8 cellular contexts compared by ENCODE assay signal in the genomic region with DNA sequence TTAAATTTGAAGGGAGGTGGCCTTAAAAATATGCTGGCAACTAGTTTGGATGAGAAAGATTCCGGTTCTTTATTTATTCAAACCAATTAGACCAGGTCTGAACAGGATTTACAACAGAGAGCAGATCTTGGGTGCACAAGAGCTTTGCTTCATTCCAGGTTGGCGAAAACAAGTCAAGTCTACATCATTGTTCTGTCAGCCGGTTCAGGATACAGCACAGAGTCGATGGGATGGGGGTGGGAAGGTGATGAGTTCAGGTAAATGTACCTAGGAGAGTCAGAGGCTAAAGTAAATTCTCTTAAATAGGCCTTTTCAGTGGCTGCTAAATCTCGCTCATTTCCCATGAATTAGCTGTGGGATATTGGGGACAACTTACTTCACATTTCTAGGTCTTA. TPM values are rescaled to one million over a fixed set of nuclear protein-coding genes. Genes with fewer than 3 reads are reported as not detected.
DNase-seq lines count a peak whose midpoint lies in the region; ATAC-seq, FAIRE-seq and TF ChIP-seq lines count a peak whose summit lies in the region.

No MANE protein-coding gene starts in this region.

- H3K36me3 Mint-ChIP-seq in HFFc6 (ENCODE audit: low read depth) = no peaks in the 10 kb centered on the region

- in situ Hi-C loops in GM12878 (cut with MboI) = no loop called here

- H3K4me2 ChIP-seq in GM12878 (ENCODE audit: control insufficient read depth, insufficient read depth) = peak overlapping the region; percentile 100

- H3K79me2 ChIP-seq in GM12878 (ENCODE audit: control insufficient read depth, insufficient read depth, low read length) = peaks cover 38% of the 10 kb centered on the region

- H3K4me1 ChIP-seq in GM12878 (ENCODE audit: control insufficient read depth, insufficient read depth, low read length) = peaks cover 17% of the 10 kb centered on the region
- peaks cover 21% of the 10 kb centered on the region for H3K4me1 ChIP-seq in mesodermal cell (ENCODE audit: control insufficient read depth, insufficient read depth, low read length, poor library complexity, severe bottlenecking)

- DNase-seq in HFFc6 (no peak), GM12878 (ENCODE audit: low read depth, low spot score) (no peak), omental fat pad (ENCODE audit: low spot score) (no peak), GDM1 (lab: John Stamatoyannopoulos, UW) (no peak), GM19240 (ENCODE audit: insufficient read length, low spot score) (no peak)

- CTCF ChIA-PET in GM12878 (lab: Yijun Ruan, JAX) = interaction anchor here (0.6 to 3.4 kb wide), 6 partner anchors 24 to 151 kb away, joined by 3 to 15 read pairs (median 3); no protein-coding TSS in a partner anchor

- H3K4me3 ChIP-seq in GM12878 (peak overlapping the region; percentile 66), mesodermal cell (ENCODE audit: extremely low read depth, insufficient read depth, low read length, poor library complexity, severe bottlenecking) (peak overlapping the region; percentile 72)

- peak overlapping the region; percentile 98 for H2AFZ ChIP-seq in GM12878 (ENCODE audit: control insufficient read depth, low read depth, low read length)

- no peak for FAIRE-seq in GM12878 (lab: Jason Lieb, UNC)

- peak overlapping the region; percentile 89; the same call in 1 of the 2 replicates for H3K27ac Mint-ChIP-seq in HFFc6

- peaks cover 7% of the 10 kb centered on the region; the same call in 1 of the 2 replicates for H3K27me3 Mint-ChIP-seq in HFFc6 (ENCODE audit: insufficient read depth)

- POLR2A ChIA-PET in GM12878 (lab: Charles Lee) = interaction anchor here (1.4 to 4.1 kb wide), 5 partner anchors 14 to 140 kb away, joined by 4 to 51 read pairs (median 19); no protein-coding TSS in a partner anchor

- H3K9ac ChIP-seq in GM12878 (ENCODE audit: control insufficient read depth, insufficient read depth, low read length) = peak overlapping the region; percentile 68; the same call in 1 of the 2 replicates

- peaks cover 45% of the 10 kb centered on the region for H3K4me1 Mint-ChIP-seq in HFFc6 (ENCODE audit: low read depth)

- H4K20me1 ChIP-seq in GM12878 (ENCODE audit: control insufficient read depth, insufficient read depth) = no peaks in the 10 kb centered on the region; the same call in 1 of the 2 replicates

- peak overlapping the region; percentile 97 for H3K4me3 Mint-ChIP-seq in HFFc6

- intact Hi-C loops in GM12878 (cut with micrococcal nuclease; ENCODE audit: unreplicated experiment) = loop anchor here (2.0 to 5.0 kb wide), 6 partner anchors 49 to 402 kb away; a partner anchor contains a TSS

- H3K36me3 ChIP-seq in GM12878 (ENCODE audit: control insufficient read depth in 2 of 2, insufficient read depth in 2 of 2, low read length in 1 of 2) (no peaks in the 10 kb centered on the region), mesodermal cell (ENCODE audit: control insufficient read depth, insufficient read depth, low read length) (no peaks in the 10 kb centered on the region)

- SMC1A ChIA-PET in GM12878 (lab: Charles Lee; ENCODE audit: uncharacterized antibody, unreplicated experiment) = interaction anchor here (3.7 to 4.2 kb wide), 4 partner anchors 25 to 147 kb away, joined by 19 to 55 read pairs (median 35); no protein-coding TSS in a partner anchor

- H3K27me3 ChIP-seq in GM12878 (replicated peaks in 1 of 2; ENCODE audit: control insufficient read depth in 2 of 2, insufficient read depth in 2 of 2, low read length in 1 of 2) = no peaks in the 10 kb centered on the region

- no peak for TF ChIP-seq RAD21 in GM12878 (IDR thresholded peaks at IDR 0.05; ENCODE audit: insufficient read depth, low read depth, low read length)

- H3K9me3 ChIP-seq in GM12878 (replicated peaks; ENCODE audit: control insufficient read depth, insufficient read depth, low read length) (no peaks in the 10 kb centered on the region), mesodermal cell (ENCODE audit: control insufficient read depth, low read length) (no peaks in the 10 kb centered on the region)

- H3K9me3 Mint-ChIP-seq in HFFc6 = no peaks in the 10 kb centered on the region

- 57% methylated on average over 5 of the region's 5 CpGs for WGBS in GM12878 (ENCODE audit: insufficient coverage, insufficient replicate concordance, low lambda C conversion rate, missing lambda C conversion rate)
- WGBS in mesodermal cell (ENCODE audit: insufficient coverage in 2 of 2), 2 experiments = 49 to 70% methylated on average over 2 to 3 of the region's 5 CpGs

- RAD21 ChIA-PET in GM12878 (lab: Charles Lee; ENCODE audit: unreplicated experiment) = interaction anchor here (0.8 to 4.1 kb wide), 6 partner anchors 26 to 150 kb away, joined by 3 to 55 read pairs (median 18); no protein-coding TSS in a partner anchor

- TF ChIP-seq CTCF in 22Rv1 (IDR thresholded peaks at IDR 0.05) (no peak), HFFc6 (IDR thresholded peaks at IDR 0.05) (no peak), GM12878 (IDR thresholded peaks at IDR 0.05 in 2 of 3, conservative IDR thresholded peaks at IDR 0.05 in 1 of 3; ENCODE audit: control insufficient read depth in 2 of 3, extremely low read depth in 1 of 3, insufficient read depth in 1 of 3, low read depth in 3 of 3, low read length in 3 of 3) (no peak), omental fat pad (IDR thresholded peaks at IDR 0.05) (no peak)

- no peak for ATAC-seq in GM12878
- no peak for ATAC-seq in omental fat pad (ENCODE audit: low FRiP score)
- no peak for ATAC-seq in GM21528 (IDR thresholded peaks at IDR 0.05; ENCODE audit: low FRiP score, unreplicated experiment)

- no TSS peak for BruUV-seq in GM12878 (replicated peaks; lab: Mats Ljungman, UMichigan)

- no peak for TF ChIP-seq EP300 in GM12878 (IDR thresholded peaks at IDR 0.05; ENCODE audit: borderline replicate concordance in 1 of 2, control insufficient read depth in 1 of 2, low read depth in 2 of 2, low read length in 2 of 2)

- H3K27ac ChIP-seq in 22Rv1 (peak overlapping the region; percentile 91), GM12878 (ENCODE audit: control insufficient read depth, insufficient read depth) (peak overlapping the region; percentile 58), mesodermal cell (ENCODE audit: low read depth, low read length, severe bottlenecking) (peak overlapping the region; percentile 67)

- no peak for TF ChIP-seq POLR2A in GM12878 (IDR thresholded peaks at IDR 0.05; ENCODE audit: low read depth, low read length)

TF ChIP-seq in GM12878, 131 proteins besides CTCF, POLR2A, EP300 and RAD21 (continues in another document):
- TF ChIP-seq SREBF1 (IDR thresholded peaks at IDR 0.05; ENCODE audit: low read length) (no peak), DPF2 (IDR thresholded peaks at IDR 0.05) (no peak), HDAC2 (IDR thresholded peaks at IDR 0.05) (no peak), TBL1XR1 (IDR thresholded peaks at IDR 0.05; ENCODE audit: low read depth, low read length) (no peak), STAT1 (conservative IDR thresholded peaks at IDR 0.05) (no peak), ZNF217 (IDR thresholded peaks at IDR 0.05) (no peak), CBX3 (IDR thresholded peaks at IDR 0.05; ENCODE audit: borderline replicate concordance, low read depth) (no peak), EZH2 (IDR thresholded peaks at IDR 0.05; ENCODE audit: borderline replicate concordance, control insufficient read depth, low read depth, low read length) (no peak), RFX5 (IDR thresholded peaks at IDR 0.05; ENCODE audit: low read depth, low read length) (no peak)
- TF ChIP-seq, protein P1, sequence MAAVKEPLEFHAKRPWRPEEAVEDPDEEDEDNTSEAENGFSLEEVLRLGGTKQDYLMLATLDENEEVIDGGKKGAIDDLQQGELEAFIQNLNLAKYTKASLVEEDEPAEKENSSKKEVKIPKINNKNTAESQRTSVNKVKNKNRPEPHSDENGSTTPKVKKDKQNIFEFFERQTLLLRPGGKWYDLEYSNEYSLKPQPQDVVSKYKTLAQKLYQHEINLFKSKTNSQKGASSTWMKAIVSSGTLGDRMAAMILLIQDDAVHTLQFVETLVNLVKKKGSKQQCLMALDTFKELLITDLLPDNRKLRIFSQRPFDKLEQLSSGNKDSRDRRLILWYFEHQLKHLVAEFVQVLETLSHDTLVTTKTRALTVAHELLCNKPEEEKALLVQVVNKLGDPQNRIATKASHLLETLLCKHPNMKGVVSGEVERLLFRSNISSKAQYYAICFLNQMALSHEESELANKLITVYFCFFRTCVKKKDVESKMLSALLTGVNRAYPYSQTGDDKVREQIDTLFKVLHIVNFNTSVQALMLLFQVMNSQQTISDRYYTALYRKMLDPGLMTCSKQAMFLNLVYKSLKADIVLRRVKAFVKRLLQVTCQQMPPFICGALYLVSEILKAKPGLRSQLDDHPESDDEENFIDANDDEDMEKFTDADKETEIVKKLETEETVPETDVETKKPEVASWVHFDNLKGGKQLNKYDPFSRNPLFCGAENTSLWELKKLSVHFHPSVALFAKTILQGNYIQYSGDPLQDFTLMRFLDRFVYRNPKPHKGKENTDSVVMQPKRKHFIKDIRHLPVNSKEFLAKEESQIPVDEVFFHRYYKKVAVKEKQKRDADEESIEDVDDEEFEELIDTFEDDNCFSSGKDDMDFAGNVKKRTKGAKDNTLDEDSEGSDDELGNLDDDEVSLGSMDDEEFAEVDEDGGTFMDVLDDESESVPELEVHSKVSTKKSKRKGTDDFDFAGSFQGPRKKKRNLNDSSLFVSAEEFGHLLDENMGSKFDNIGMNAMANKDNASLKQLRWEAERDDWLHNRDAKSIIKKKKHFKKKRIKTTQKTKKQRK (IDR thresholded peaks at IDR 0.05; ENCODE audit: low read depth, low read length) = no peak

RNA-seq across cellular contexts. Expression of a gene that starts 0.9 kb away (rescaled TPM):
- 10 to 100 TPM; 13.7 to 17.1 (median 16.0) TPM for total RNA-seq in HFFc6 (2021; fragmentation: NEBNext Ultra II Directional; extraction: Animal tissue kit (Norgen Biotek cat#: 25700))
- total RNA-seq in GM12878 (2013; cell fraction: nucleolus; rRNA removed) = 43.7 and 48.5 TPM in 2 replicates
- 19.7 and 21.6 TPM in 2 replicates for total RNA-seq in GM12878 (2014; rRNA removed)
- total RNA-seq in GM12878 (2014; rRNA removed; fragmentation: Illumina TruSeq; extraction: Trizol) = 16.5 and 20.0 TPM in 2 replicates
- 24.4 and 25.9 TPM in 2 replicates for total RNA-seq in GM12878 (2021)
- 17.5 TPM for polyA plus RNA-seq in GM12878 (2011; ENCODE audit: low read depth)
- polyA plus RNA-seq in GM12878 (2011; rRNA removed) = 40.7 and 41.5 TPM in 2 replicates
- polyA plus RNA-seq in GM12878 (2011; cell fraction: cytosol; rRNA removed) = 29.4 and 38.6 TPM in 2 replicates
- polyA plus RNA-seq in GM12878 (2011; cell fraction: nucleus; rRNA removed) = 101 and 107 TPM in 2 replicates
- 19.2 and 19.4 TPM in 2 replicates for polyA plus RNA-seq in GM12878 (2012)
- 17.4 and 18.8 TPM in 2 replicates for polyA plus RNA-seq in GM12878 (2014; fragmentation: Illumina TruSeq; extraction: Trizol)
- 10 to 100 TPM in 1 of 2 experiments, 1 to 10 TPM in 1; 4.7 to 10.3 TPM for polyA plus RNA-seq in GM12878 (2014; fragmentation: Nextera tagmentation; extraction: Ambion mirVana)
- 14.1 and 14.2 TPM in 2 replicates for polyA plus RNA-seq in GM12878 (2014; rRNA removed)
- 10 to 100 TPM; 12.3 to 19.3 TPM for polyA plus RNA-seq in GM12878 (2016; fragmentation: Nextera tagmentation; extraction: Ambion mirVana)
- 40.2 and 47.0 TPM in 2 replicates for polyA minus RNA-seq in GM12878 (2011; rRNA and poly(A)+ RNA removed)
- polyA minus RNA-seq in GM12878 (2011; cell fraction: cytosol; rRNA and poly(A)+ RNA removed) = 7.8 and 18.5 TPM in 2 replicates
- 45.6 and 81.6 TPM in 2 replicates for polyA minus RNA-seq in GM12878 (2011; cell fraction: nucleus; rRNA and poly(A)+ RNA removed)
- 31.3 TPM for polyA plus RNA-seq in mesodermal cell (2013, experiment 1 of 2)
- polyA plus RNA-seq in mesodermal cell (2013, experiment 2 of 2) = 33.7 TPM
- total RNA-seq in omental fat pad = 10 to 100 TPM; 16.9 to 29.5 (median 22.4) TPM
